36 cellular contexts compared by ENCODE assay signal in genomic region chr6:138419766-138420165, GRCh38. TPM values are rescaled to one million over a fixed set of nuclear protein-coding genes. Genes with fewer than 3 reads are reported as not detected.
"Had no signal": no experiment of that assay in that cellular context is flagged by ENCODE, and none has a peak within 500 bp of the region (broad histone marks: within the 10 kb centered on the region; RNA-seq: fewer than 3 reads in every experiment).

No MANE protein-coding gene starts in this region.

- H3K4me3 ChIP-seq: SJCRH30, SK-N-MC had no signal

- H3K9me3 ChIP-seq: SJCRH30 had no signal

- DNase-seq: activated CD4-positive, alpha-beta T cell treated with anti-CD3 and anti-CD28 coated beads for 1 hour; activated CD4-positive, alpha-beta T cell treated with anti-CD3 and anti-CD28 coated beads for 48 hours; activated CD4-positive, CD25-positive, alpha-beta regulatory T cell; activated CD8-positive, alpha-beta T cell treated with anti-CD3 and anti-CD28 coated beads for 36 hours; activated gamma-delta T cell treated with Interleukin-2 at 50 U/mL for 16 hours; activated naive CD4-positive, alpha-beta T cell treated with anti-CD3 and anti-CD28 coated beads for 36 hours; activated naive CD8-positive, alpha-beta T cell treated with anti-CD3 and anti-CD28 coated beads, Interleukin-2, amount 50 U/mL, for 24 hours; activated T-cell treated with anti-CD3 and anti-CD28 coated beads, Interleukin-2, amount 50 U/mL, for 1 hour; activated T-cell treated with anti-CD3 and anti-CD28 coated beads, Interleukin-2, amount 50 U/mL, for 72 hours; anterior cingulate cortex; caudate nucleus; Karpas-422; NCI-H1048; NCI-H1105 treated with DMSO at 0.1 percent for 48 hours; NCI-H1436; NCI-H1694; NCI-H1930; NCI-H2081 treated with DMSO at 0.1 percent for 48 hours; NCI-H226; NCI-H446 treated with DMSO at 0.1 percent for 48 hours; NCI-H524; NCI-H69; NCI-H82; SHP77; SJCRH30; T1000; WERI-Rb-1 had no signal

- ATAC-seq: activated CD8-positive, alpha-beta T cell treated with anti-CD3 and anti-CD28 coated beads for 36 hours; activated naive CD8-positive, alpha-beta T cell treated with anti-CD3 and anti-CD28 coated beads, Interleukin-2, amount 50 U/mL, for 24 hours; activated T-cell treated with anti-CD3 and anti-CD28 coated beads, Interleukin-2, amount 50 U/mL, for 72 hours; activated T-helper 17 cell treated with anti-CD3 and anti-CD28 coated beads, Interleukin-2, amount 50 U/mL, for 72 hours; Panc1 had no signal

- H3K36me3 ChIP-seq: SJCRH30 had no signal

- H3K4me1 ChIP-seq: SJCRH30 had no signal

RNA-seq across cellular contexts. Expression of gene SMIM28, which starts 42.1 kb away (rescaled TPM):
- total RNA-seq: activated CD8-positive, alpha-beta memory T cell treated with anti-CD3 and anti-CD28 coated beads for 36 hours; activated CD8-positive, alpha-beta T cell treated with anti-CD3 and anti-CD28 coated beads for 36 hours; activated naive CD4-positive, alpha-beta T cell treated with anti-CD3 and anti-CD28 coated beads for 36 hours; activated T-cell treated with anti-CD3 and anti-CD28 coated beads, Interleukin-2, amount 50 U/mL, for 72 hours; activated T-helper 17 cell treated with anti-CD3 and anti-CD28 coated beads, Interleukin-2, amount 50 U/mL, for 72 hours; bronchial epithelial cell; MCF 10A; RPMI7951; T-helper 1 cell treated with Interleukin-12 subunit alpha and Interleukin-12 subunit beta and Interleukin-4 antibody, amounts not matched to agents 30 ng/mL and 1 ng/mL, for 36 hours; T-helper 2 cell treated with Interferon-gamma antibody and Interleukin-4, amounts not matched to agents 100 ng/mL and 5 ng/mL, for 36 hours had no signal
